Comparison of ENCODE assay signal across 11 cellular contexts in the genomic region with DNA sequence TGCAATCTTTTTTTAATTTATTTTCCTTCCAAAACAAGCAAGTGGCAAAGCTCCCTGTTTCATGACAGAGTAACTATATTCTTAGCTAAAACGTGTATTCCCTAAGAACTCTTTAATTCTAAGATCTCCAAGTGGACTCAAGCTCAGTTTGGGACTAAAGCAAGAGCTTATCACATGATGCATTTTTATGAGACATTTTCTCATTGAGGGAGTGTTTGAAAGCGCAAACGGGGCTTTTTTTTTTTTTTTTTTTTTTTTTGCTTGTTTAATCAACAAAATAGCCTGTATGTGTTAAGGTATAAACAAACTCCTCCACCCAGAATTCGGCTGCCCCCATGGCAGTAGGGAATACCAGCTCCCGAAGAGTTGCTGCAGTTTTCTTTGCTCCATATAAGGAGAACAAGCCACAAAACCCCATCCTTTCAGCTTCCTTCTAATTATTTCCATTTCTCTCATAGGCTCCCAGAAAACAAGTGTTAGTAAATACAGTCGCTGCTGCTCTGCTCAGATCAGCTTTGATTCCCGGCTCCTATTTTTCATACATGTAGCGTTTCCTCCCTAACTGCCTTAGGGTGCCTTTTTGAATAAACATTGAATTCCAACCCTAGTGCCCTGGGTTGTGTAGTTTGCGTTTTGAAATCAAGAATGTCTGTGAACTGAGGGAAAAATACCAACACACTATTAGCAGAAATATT. TPM values are rescaled to one million over a fixed set of nuclear protein-coding genes. Genes with fewer than 3 reads are reported as not detected.
A peak's percentile ranks its signal among the peaks of the same experiment; 100 is the strongest.
DNase-seq lines count a peak whose midpoint lies in the region; ATAC-seq, FAIRE-seq and TF ChIP-seq lines count a peak whose summit lies in the region.
"Had no signal": no experiment of that assay in that cellular context is flagged by ENCODE, and none has a peak within 500 bp of the region (broad histone marks: within the 10 kb centered on the region; RNA-seq: fewer than 3 reads in every experiment).

No MANE protein-coding gene starts in this region.

- FAIRE-seq in pancreas (lab: Jason Lieb, UNC), result no peak
- no peak for FAIRE-seq in GM12892 (lab: Jason Lieb, UNC)

- no peaks in the 10 kb centered on the region for H3K36me3 Mint-ChIP-seq in WTC11

- H3K27me3 Mint-ChIP-seq in WTC11 (ENCODE audit: low read depth), result peaks cover 15% of the 10 kb centered on the region

- 8 to 9% methylated on average over 9 of the region's 9 CpGs for WGBS in pancreas, 2 donors

- no peaks in the 10 kb centered on the region for H3K9me3 Mint-ChIP-seq in WTC11

- H3K27me3 ChIP-seq in BJ (ENCODE audit: control insufficient read depth, insufficient read depth, low read length), result no peaks in the 10 kb centered on the region
- H3K27me3 ChIP-seq in pancreas, result no peaks in the 10 kb centered on the region

- CTCF ChIA-PET in BJ (lab: Yijun Ruan, JAX) (interaction anchor here (1.6 kb wide), 2 partner anchors 11 to 30 kb away, joined by 3 to 4 read pairs; no protein-coding TSS in a partner anchor), WTC11 (lab: Charles Lee) (interaction anchor here (0.6 to 2.7 kb wide), 12 partner anchors 10 to 1099 kb away, joined by 3 to 24 read pairs (median 4); no protein-coding TSS in a partner anchor)

- H3K4me3 Mint-ChIP-seq in WTC11, result peak overlapping the region; percentile 8; the same call in 1 of the 2 replicates

- H3K27ac ChIP-seq in pancreas, result peak overlapping the region; percentile 13 to 69 (median 60)
- H3K27ac ChIP-seq: VCaP had no signal

- intact Hi-C loops in left cardiac atrium (cut with DNase I) (no loop called here), pancreas (cut with DNase I) (no loop called here)

- H3K36me3 ChIP-seq in BJ (ENCODE audit: control insufficient read depth, insufficient read depth, low read length) (no peaks in the 10 kb centered on the region), pancreas (no peaks in the 10 kb centered on the region)

- H3K4me1 Mint-ChIP-seq in WTC11, result peaks cover 58% of the 10 kb centered on the region

- TF ChIP-seq CTCF in BJ (IDR thresholded peaks at IDR 0.05; ENCODE audit: insufficient read depth, low read depth, low read length) (no peak), WTC11 (IDR thresholded peaks at IDR 0.05) (no peak), pancreas (IDR thresholded peaks at IDR 0.05) (no peak)

- no peak overlapping the region for H3K27ac Mint-ChIP-seq in WTC11
- H3K27ac Mint-ChIP-seq: CD8-positive, alpha-beta memory T cell had no signal

- POLR2A ChIA-PET in BJ (lab: Charles Lee) (interaction anchor here (0.6 kb wide), 1 partner anchor 26 kb away, joined by 3 read pairs; no protein-coding TSS in a partner anchor), WTC11 (lab: Charles Lee) (interaction anchor here (0.6 kb wide), 2 partner anchors 274 to 512 kb away, joined by 5 to 6 read pairs; no protein-coding TSS in a partner anchor)

- H3K9me3 ChIP-seq in pancreas, result no peaks in the 10 kb centered on the region

- TF ChIP-seq POLR2A in GM12892 (IDR thresholded peaks at IDR 0.05; ENCODE audit: low read depth, low read length), result no peak

- ATAC-seq in WTC11, result no peak
- ATAC-seq in left cardiac atrium, result peak; percentile 17 to 19
- ATAC-seq in pancreas, result peak in 2 of 4 donors; percentile 5

- H3K4me3 ChIP-seq in BJ (ENCODE audit: low read depth, low read length) (0 out of 2 replicates have a peak overlapping the region, but pooled peaks have one; percentile 1), pancreas (peak overlapping the region in 3 of 4 donors; percentile 1 to 41 (median 37))

- DNase-seq in BJ (ENCODE audit: low read depth), result no peak
- DNase-seq in WTC11 (ENCODE audit: low spot score), result no peak
- no peak for DNase-seq in left cardiac atrium
- DNase-seq in pancreas, result no peak
- DNase-seq in stimulated activated CD4-positive, alpha-beta T cell treated with anti-CD3 and anti-CD28 coated beads, Interleukin-15, amount 100 ng/mL, for 24 hours, result no peak
- DNase-seq in retina, result no peak
- DNase-seq in GM12892 (ENCODE audit: insufficient read length), result no peak
- DNase-seq in dermis blood vessel endothelial cell, result no peak
- DNase-seq: amniotic stem cell had no signal

- peaks cover 0 to 4% (median 4%) of the 10 kb centered on the region in 3 donors for H3K4me1 ChIP-seq in pancreas

TF ChIP-seq in WTC11, 78 proteins besides CTCF, POLR2A, EP300 and RAD21:
- TF ChIP-seq, protein P1, sequence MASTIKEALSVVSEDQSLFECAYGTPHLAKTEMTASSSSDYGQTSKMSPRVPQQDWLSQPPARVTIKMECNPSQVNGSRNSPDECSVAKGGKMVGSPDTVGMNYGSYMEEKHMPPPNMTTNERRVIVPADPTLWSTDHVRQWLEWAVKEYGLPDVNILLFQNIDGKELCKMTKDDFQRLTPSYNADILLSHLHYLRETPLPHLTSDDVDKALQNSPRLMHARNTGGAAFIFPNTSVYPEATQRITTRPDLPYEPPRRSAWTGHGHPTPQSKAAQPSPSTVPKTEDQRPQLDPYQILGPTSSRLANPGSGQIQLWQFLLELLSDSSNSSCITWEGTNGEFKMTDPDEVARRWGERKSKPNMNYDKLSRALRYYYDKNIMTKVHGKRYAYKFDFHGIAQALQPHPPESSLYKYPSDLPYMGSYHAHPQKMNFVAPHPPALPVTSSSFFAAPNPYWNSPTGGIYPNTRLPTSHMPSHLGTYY (CRISPR knock-in tag; IDR thresholded peaks at IDR 0.05), result no peak
- TF ChIP-seq, protein P2, sequence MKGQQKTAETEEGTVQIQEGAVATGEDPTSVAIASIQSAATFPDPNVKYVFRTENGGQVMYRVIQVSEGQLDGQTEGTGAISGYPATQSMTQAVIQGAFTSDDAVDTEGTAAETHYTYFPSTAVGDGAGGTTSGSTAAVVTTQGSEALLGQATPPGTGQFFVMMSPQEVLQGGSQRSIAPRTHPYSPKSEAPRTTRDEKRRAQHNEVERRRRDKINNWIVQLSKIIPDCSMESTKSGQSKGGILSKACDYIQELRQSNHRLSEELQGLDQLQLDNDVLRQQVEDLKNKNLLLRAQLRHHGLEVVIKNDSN (CRISPR knock-in tag; IDR thresholded peaks at IDR 0.05), result no peak
- TF ChIP-seq ZNF219 (CRISPR knock-in tag; IDR thresholded peaks at IDR 0.05; ENCODE audit: borderline replicate concordance) (no peak), SOX15 (CRISPR knock-in tag; IDR thresholded peaks at IDR 0.05) (no peak), MYBL2 (CRISPR knock-in tag; IDR thresholded peaks at IDR 0.05) (no peak), OVOL2 (CRISPR knock-in tag; IDR thresholded peaks at IDR 0.05; ENCODE audit: borderline replicate concordance) (no peak), SMAD4 (CRISPR knock-in tag; IDR thresholded peaks at IDR 0.05) (no peak), CREB1 (CRISPR knock-in tag; IDR thresholded peaks at IDR 0.05) (no peak), ELF4 (CRISPR knock-in tag; IDR thresholded peaks at IDR 0.05; ENCODE audit: low read depth) (no peak), PRRX2 (CRISPR knock-in tag; IDR thresholded peaks at IDR 0.05) (no peak), FOXP1 (CRISPR knock-in tag; IDR thresholded peaks at IDR 0.05; ENCODE audit: borderline replicate concordance) (no peak), GABPB1 (CRISPR knock-in tag; IDR thresholded peaks at IDR 0.05) (no peak), NFATC4 (CRISPR knock-in tag; IDR thresholded peaks at IDR 0.05) (no peak), EMX1 (CRISPR knock-in tag; IDR thresholded peaks at IDR 0.05) (no peak)
- TF ChIP-seq, protein P3, sequence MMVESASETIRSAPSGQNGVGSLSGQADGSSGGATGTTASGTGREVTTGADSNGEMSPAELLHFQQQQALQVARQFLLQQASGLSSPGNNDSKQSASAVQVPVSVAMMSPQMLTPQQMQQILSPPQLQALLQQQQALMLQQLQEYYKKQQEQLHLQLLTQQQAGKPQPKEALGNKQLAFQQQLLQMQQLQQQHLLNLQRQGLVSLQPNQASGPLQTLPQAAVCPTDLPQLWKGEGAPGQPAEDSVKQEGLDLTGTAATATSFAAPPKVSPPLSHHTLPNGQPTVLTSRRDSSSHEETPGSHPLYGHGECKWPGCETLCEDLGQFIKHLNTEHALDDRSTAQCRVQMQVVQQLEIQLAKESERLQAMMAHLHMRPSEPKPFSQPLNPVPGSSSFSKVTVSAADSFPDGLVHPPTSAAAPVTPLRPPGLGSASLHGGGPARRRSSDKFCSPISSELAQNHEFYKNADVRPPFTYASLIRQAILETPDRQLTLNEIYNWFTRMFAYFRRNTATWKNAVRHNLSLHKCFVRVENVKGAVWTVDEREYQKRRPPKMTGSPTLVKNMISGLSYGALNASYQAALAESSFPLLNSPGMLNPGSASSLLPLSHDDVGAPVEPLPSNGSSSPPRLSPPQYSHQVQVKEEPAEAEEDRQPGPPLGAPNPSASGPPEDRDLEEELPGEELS (CRISPR knock-in tag; IDR thresholded peaks at IDR 0.05), result no peak

RNA-seq across cellular contexts. Expression of gene PPARGC1A, which starts 0.7 kb away (rescaled TPM):
- polyA plus RNA-seq in BJ (2011; rRNA removed) (0.09 and 0.11 TPM in 2 replicates), pancreas (1 to 10 TPM; 2.7 to 3.2 TPM)
- polyA minus RNA-seq in BJ (2011; rRNA and poly(A)+ RNA removed), result 0.09 TPM in 1 of 2 replicates, not detected in the other
- total RNA-seq in WTC11 (2021) (1.9 to 2.9 TPM (median 2.0 TPM) in 3 replicates), left cardiac atrium (100 to 1,000 TPM in 1 of 2 donors, 10 to 100 TPM in 1; 75.4 to 180 TPM), pancreas (10 to 100 TPM in 1 of 6 donors, 1 to 10 TPM in 5; 7.6 to 12.2 (median 8.4) TPM), dermis blood vessel endothelial cell (1.4 and 1.5 TPM in 2 replicates)
- polyA plus RNA-seq in GM12892 (2012; ENCODE audit: missing spikeins), result not detected
- total RNA-seq: CD8-positive, alpha-beta memory T cell had no signal
- polyA plus RNA-seq: CD8-positive, alpha-beta memory T cell had no signal

Comparison
In these comparisons a context has a peak if more than half of its experiments do, and no peak if none do; other contexts are left out.
1. RNA of gene PPARGC1A, which starts 0.7 kb away (total RNA-seq): 75.4 to 180 TPM in left cardiac atrium; 7.6 to 12.2 TPM in pancreas, 1.9 to 2.9 TPM in WTC11 and 1.4 to 1.5 TPM in dermis blood vessel endothelial cell; every median in the first group is over 4 times any median in the second.